Comparison of ENCODE assay signal across 1 cellular context in the genomic region with DNA sequence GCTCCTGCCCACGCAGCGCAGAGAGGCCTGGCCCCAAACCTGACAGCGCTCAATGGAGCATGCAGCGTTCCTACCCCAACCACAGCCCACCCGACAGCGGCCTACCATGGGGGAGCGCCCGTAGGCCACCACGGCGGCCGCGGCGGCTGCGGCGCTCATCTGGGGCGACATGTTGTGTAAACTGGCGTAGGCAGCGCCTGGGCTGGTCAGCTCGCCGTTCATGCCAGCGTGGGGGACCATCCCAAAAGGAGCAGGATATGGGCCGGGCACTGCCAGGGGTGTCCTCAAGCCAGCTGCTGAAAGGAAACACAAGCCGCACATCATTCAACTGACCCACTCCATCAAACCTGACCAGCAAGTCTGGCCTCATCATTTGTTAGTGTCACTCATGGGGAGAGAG.
TF ChIP-seq lines count a peak whose summit lies in the region.

No MANE protein-coding gene starts in this region.

TF ChIP-seq in IMR-90, 13 proteins besides CTCF, POLR2A, EP300 and RAD21:
- TF ChIP-seq BHLHE40 (IDR thresholded peaks at IDR 0.05; ENCODE audit: low read depth, low read length) (no peak), NFE2L2 (IDR thresholded peaks at IDR 0.05; ENCODE audit: low read depth, low read length) (no peak), SMC3 (IDR thresholded peaks at IDR 0.05; ENCODE audit: low read depth, low read length) (no peak), RCOR1 (IDR thresholded peaks at IDR 0.05; ENCODE audit: insufficient replicate concordance, low read length) (no peak), MAFK (IDR thresholded peaks at IDR 0.05; ENCODE audit: low read depth, low read length) (no peak), CEBPB (IDR thresholded peaks at IDR 0.05; ENCODE audit: low read depth, low read length) (no peak), RFX5 (IDR thresholded peaks at IDR 0.05; ENCODE audit: low read depth, low read length) (no peak), MAZ (IDR thresholded peaks at IDR 0.05; ENCODE audit: borderline replicate concordance, low read depth, low read length) (no peak), CHD1 (IDR thresholded peaks at IDR 0.05; ENCODE audit: low read depth, low read length) (no peak), MXI1 (IDR thresholded peaks at IDR 0.05; ENCODE audit: borderline replicate concordance, low read depth, low read length) (no peak), FOS (IDR thresholded peaks at IDR 0.05; ENCODE audit: low read depth, low read length) (no peak)
- TF ChIP-seq, protein P1, sequence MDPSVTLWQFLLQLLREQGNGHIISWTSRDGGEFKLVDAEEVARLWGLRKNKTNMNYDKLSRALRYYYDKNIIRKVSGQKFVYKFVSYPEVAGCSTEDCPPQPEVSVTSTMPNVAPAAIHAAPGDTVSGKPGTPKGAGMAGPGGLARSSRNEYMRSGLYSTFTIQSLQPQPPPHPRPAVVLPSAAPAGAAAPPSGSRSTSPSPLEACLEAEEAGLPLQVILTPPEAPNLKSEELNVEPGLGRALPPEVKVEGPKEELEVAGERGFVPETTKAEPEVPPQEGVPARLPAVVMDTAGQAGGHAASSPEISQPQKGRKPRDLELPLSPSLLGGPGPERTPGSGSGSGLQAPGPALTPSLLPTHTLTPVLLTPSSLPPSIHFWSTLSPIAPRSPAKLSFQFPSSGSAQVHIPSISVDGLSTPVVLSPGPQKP (IDR thresholded peaks at IDR 0.05; ENCODE audit: borderline replicate concordance, low read depth, low read length), result no peak
- TF ChIP-seq, protein P2, sequence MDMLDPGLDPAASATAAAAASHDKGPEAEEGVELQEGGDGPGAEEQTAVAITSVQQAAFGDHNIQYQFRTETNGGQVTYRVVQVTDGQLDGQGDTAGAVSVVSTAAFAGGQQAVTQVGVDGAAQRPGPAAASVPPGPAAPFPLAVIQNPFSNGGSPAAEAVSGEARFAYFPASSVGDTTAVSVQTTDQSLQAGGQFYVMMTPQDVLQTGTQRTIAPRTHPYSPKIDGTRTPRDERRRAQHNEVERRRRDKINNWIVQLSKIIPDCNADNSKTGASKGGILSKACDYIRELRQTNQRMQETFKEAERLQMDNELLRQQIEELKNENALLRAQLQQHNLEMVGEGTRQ (IDR thresholded peaks at IDR 0.05; ENCODE audit: low read depth, low read length), result no peak
